In the genomic region with DNA sequence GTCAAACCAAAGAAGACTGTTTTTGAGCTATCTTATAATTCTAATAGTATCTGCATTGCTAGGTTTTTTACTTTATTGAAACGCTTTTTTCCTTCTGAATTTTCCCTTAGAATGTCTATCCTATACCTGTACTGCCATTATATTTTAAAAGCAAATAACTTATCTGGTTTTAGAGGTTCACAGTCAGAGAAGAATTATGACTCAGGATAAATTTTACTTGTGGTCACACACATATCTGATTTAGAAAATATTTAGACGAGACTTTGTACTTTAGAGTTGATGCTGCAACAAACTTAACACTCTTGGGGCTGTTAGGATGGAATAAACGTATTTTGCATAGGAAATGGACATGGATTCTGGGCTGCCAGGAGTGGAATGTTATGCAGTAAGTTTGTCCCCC, we compare ENCODE assay signal across 8 cellular contexts.
"Had no signal": no experiment of that assay in that cellular context is flagged by ENCODE, and none has a peak within 500 bp of the region (broad histone marks: within the 10 kb centered on the region; RNA-seq: fewer than 3 reads in every experiment).

No MANE protein-coding gene starts in this region.

- ATAC-seq: GM23338, HepG2 had no signal

- H3K27ac ChIP-seq: HL-60 had no signal

- H3K4me3 ChIP-seq: GM23338 had no signal

- FAIRE-seq: H1, H54, HepG2 had no signal

- H3K9me3 Mint-ChIP-seq: GM23338, H9, IgD-negative memory B cell had no signal

- H3K4me2 ChIP-seq: GM23338 had no signal

- H3K27me3 Mint-ChIP-seq: IgD-negative memory B cell had no signal

- DNase-seq: H9, HCEC 1CT had no signal

- H3K4me3 Mint-ChIP-seq: GM23338, H9 had no signal

- H2AFZ ChIP-seq: GM23338 had no signal

- H3K27ac Mint-ChIP-seq: GM23338, H9 had no signal
